20 cellular contexts compared by ENCODE assay signal in genomic region chr4:32700838-32701237, GRCh38.
A peak's percentile ranks its signal among the peaks of the same experiment; 100 is the strongest.
DNase-seq lines count a peak whose midpoint lies in the region; ATAC-seq, FAIRE-seq and TF ChIP-seq lines count a peak whose summit lies in the region.
"Had no signal": no experiment of that assay in that cellular context is flagged by ENCODE, and none has a peak within 500 bp of the region (broad histone marks: within the 10 kb centered on the region; RNA-seq: fewer than 3 reads in every experiment).

No MANE protein-coding gene starts in this region.

- no peaks in the 10 kb centered on the region for H3K9me3 ChIP-seq in HepG2 (ENCODE audit: low read length)
- H3K9me3 ChIP-seq in right lobe of liver, result no peaks in the 10 kb centered on the region
- H3K9me3 ChIP-seq in OCI-LY7 (ENCODE audit: low read length), result no peaks in the 10 kb centered on the region
- H3K9me3 ChIP-seq: BLaER1 had no signal

- TF ChIP-seq RAD21 in HepG2 (CRISPR knock-in tag; IDR thresholded peaks at IDR 0.05), result no peak

- in situ Hi-C loops in HepG2 (cut with HindIII; ENCODE audit: extremely low pct_ligation_motif_present, low pct_unique_long_range_greater_than_20kb), result no loop called here

- H3K27me3 ChIP-seq in HepG2 (ENCODE audit: control insufficient read depth in 1 of 2, insufficient read depth in 2 of 2, low read length in 2 of 2), result no peaks in the 10 kb centered on the region
- H3K27me3 ChIP-seq in right lobe of liver, result no peaks in the 10 kb centered on the region
- H3K27me3 ChIP-seq: BLaER1 had no signal

- H4K20me1 ChIP-seq in HepG2 (ENCODE audit: insufficient read depth, low read length) (no peaks in the 10 kb centered on the region), OCI-LY7 (ENCODE audit: insufficient read depth, low read length) (no peaks in the 10 kb centered on the region)
- H4K20me1 ChIP-seq: BLaER1 had no signal

- H3K4me2 ChIP-seq in HepG2 (ENCODE audit: low read depth, low read length) (peak overlapping the region; percentile 47; the same call in 1 of the 2 replicates), OCI-LY7 (ENCODE audit: low read length) (no peak overlapping the region)
- H3K4me2 ChIP-seq: BLaER1 had no signal

- no peak for TF ChIP-seq POLR2A in HepG2 (IDR thresholded peaks at IDR 0.05; ENCODE audit: insufficient read depth in 1 of 2, low read depth in 2 of 2, low read length in 2 of 2)
- no peak for TF ChIP-seq POLR2A in right lobe of liver (IDR thresholded peaks at IDR 0.05)

- H2AFZ ChIP-seq in HepG2 (ENCODE audit: low read length) (no peak overlapping the region), OCI-LY7 (ENCODE audit: low read length) (peak overlapping the region; percentile 38; the same call in 1 of the 2 replicates)
- H2AFZ ChIP-seq: GM23248 had no signal

- FAIRE-seq in HepG2 (lab: Jason Lieb, UNC), result peak; percentile 73
- FAIRE-seq: GM12878, GM19239 had no signal

- no TSS peak for BruUV-seq in HepG2 (replicated peaks; lab: Mats Ljungman, UMichigan)
- BruUV-seq in OCI-LY7 (replicated peaks; lab: Mats Ljungman, UMichigan), result no TSS peak

- ATAC-seq in HepG2, result peak; percentile 95
- ATAC-seq in right lobe of liver, result no peak
- ATAC-seq: CD8-positive, alpha-beta T cell; GM12878 had no signal

- TF ChIP-seq EP300 in HepG2 (IDR thresholded peaks at IDR 0.05; ENCODE audit: low read depth in 2 of 2, low read length in 2 of 2) (0 out of 4 replicates have a peak, but pooled peaks of 1 of the 2 experiments have one; percentile 20), HepG2 (CRISPR knock-in tag; IDR thresholded peaks at IDR 0.05; ENCODE audit: borderline replicate concordance) (no peak)

- CTCF ChIA-PET in HepG2 (lab: Yijun Ruan, JAX; ENCODE audit: low intra/inter-chr PET ratio, low total read pairs), result no interaction called here
- CTCF ChIA-PET in OCI-LY7 (lab: Charles Lee; ENCODE audit: unreplicated experiment), result no interaction called here

- no peak overlapping the region for H3K4me3 ChIP-seq in HepG2 (replicated peaks in 1 of 3; ENCODE audit: insufficient read depth in 1 of 3, low read depth in 2 of 3, low read length in 3 of 3)
- no peak overlapping the region for H3K4me3 ChIP-seq in right lobe of liver
- no peak overlapping the region for H3K4me3 ChIP-seq in OCI-LY7 (ENCODE audit: low read depth, low read length, poor library complexity, severe bottlenecking)
- H3K4me3 ChIP-seq: BLaER1, GM12878, GM23248 had no signal

- POLR2A ChIA-PET in HepG2 (lab: Yijun Ruan, JAX) (no interaction called here), OCI-LY7 (lab: Charles Lee) (no interaction called here)

- intact Hi-C loops in HepG2 (cut with micrococcal nuclease; ENCODE audit: unreplicated experiment) (loop anchor here (1.0 to 5.0 kb wide), 2 partner anchors 40 to 46 kb away; no protein-coding TSS in a partner anchor), right lobe of liver (cut with DNase I) (no loop called here), OCI-LY7 (cut with micrococcal nuclease; ENCODE audit: unreplicated experiment) (no loop called here)

- H3K36me3 ChIP-seq in HepG2 (replicated peaks in 1 of 2; ENCODE audit: control insufficient read depth in 1 of 2, insufficient read depth in 2 of 2, low read length in 2 of 2) (no peaks in the 10 kb centered on the region), right lobe of liver (no peaks in the 10 kb centered on the region), OCI-LY7 (ENCODE audit: insufficient read depth, low read length) (no peaks in the 10 kb centered on the region)
- H3K36me3 ChIP-seq: BLaER1 had no signal

- H3K9me2 ChIP-seq in OCI-LY7 (ENCODE audit: insufficient read depth, low read length), result no peaks in the 10 kb centered on the region

- H3K9ac ChIP-seq in HepG2 (ENCODE audit: insufficient read depth, low read depth, low read length), result no peak overlapping the region
- H3K9ac ChIP-seq: BLaER1, GM23248 had no signal

- DNase-seq in HepG2 (ENCODE audit: low spot score) (peak; percentile 81), right lobe of liver (no peak), OCI-LY7 (ENCODE audit: low spot score) (no peak), foreskin melanocyte (peak; percentile 2), mucosa of gallbladder (ENCODE audit: low spot score) (peak; percentile 17), A172 (ENCODE audit: low spot score) (no peak), NCI-H1417 treated with DMSO at 0.1 percent for 48 hours (lab: John Stamatoyannopoulos, UW) (no peak), COR-L47 (lab: John Stamatoyannopoulos, UW) (no peak)
- DNase-seq: CD4-positive, CD25-positive, alpha-beta regulatory T cell; CD8-positive, alpha-beta T cell; DMS79; EL; GDM1; GM23248; H9; HFFc6 had no signal

- 9% methylated on average over 1 of the region's 1 CpG for WGBS in HepG2 (ENCODE audit: low lambda C conversion rate)
- WGBS in right lobe of liver (ENCODE audit: insufficient coverage, low coverage, low lambda C conversion rate, missing lambda C conversion rate), result 29% methylated on average over 1 of the region's 1 CpG

- peaks cover 13% of the 10 kb centered on the region for H3K4me1 ChIP-seq in HepG2 (ENCODE audit: insufficient read depth, low read length)
- no peaks in the 10 kb centered on the region for H3K4me1 ChIP-seq in right lobe of liver
- no peaks in the 10 kb centered on the region for H3K4me1 ChIP-seq in OCI-LY7 (ENCODE audit: insufficient read depth, low read length, poor library complexity, severe bottlenecking)
- H3K4me1 ChIP-seq: BLaER1 had no signal

- no peaks in the 10 kb centered on the region for H3K79me2 ChIP-seq in HepG2 (ENCODE audit: insufficient read depth, low read length)
- H3K79me2 ChIP-seq in OCI-LY7 (ENCODE audit: insufficient read depth, low read depth, low read length), result no peaks in the 10 kb centered on the region

- no peak overlapping the region for H3K27ac ChIP-seq in HepG2 (ENCODE audit: extremely low read length, insufficient read depth, low read length)
- H3K27ac ChIP-seq in right lobe of liver, result no peak overlapping the region
- no peak overlapping the region for H3K27ac ChIP-seq in OCI-LY7 (ENCODE audit: low read depth, low read length, poor library complexity, severe bottlenecking)
- H3K27ac ChIP-seq: BLaER1, C4-2B, GM23248 had no signal

- TF ChIP-seq CTCF in HepG2 (CRISPR knock-in tag; IDR thresholded peaks at IDR 0.05) (no peak), right lobe of liver (IDR thresholded peaks at IDR 0.05) (no peak), OCI-LY7 (conservative IDR thresholded peaks at IDR 0.05; ENCODE audit: low read length) (no peak)

TF ChIP-seq in HepG2, 621 proteins besides CTCF, POLR2A, EP300 and RAD21 (continues in another document):
- TF ChIP-seq NR2F6 (IDR thresholded peaks at IDR 0.05) (peak; percentile 45), NR2F6 (CRISPR knock-in tag; IDR thresholded peaks at IDR 0.05) (peak; percentile 65), IKZF1 (IDR thresholded peaks at IDR 0.05) (no peak), ZNF317 (CRISPR knock-in tag; IDR thresholded peaks at IDR 0.05) (no peak), RARG (CRISPR knock-in tag; IDR thresholded peaks at IDR 0.05; ENCODE audit: low read depth) (no peak), ZNF770 (CRISPR knock-in tag; IDR thresholded peaks at IDR 0.05) (no peak), PRDM10 (CRISPR knock-in tag; IDR thresholded peaks at IDR 0.05; ENCODE audit: low read depth) (no peak), ATRX (CRISPR knock-in tag; IDR thresholded peaks at IDR 0.05; ENCODE audit: borderline replicate concordance) (no peak), NR2C2 (CRISPR knock-in tag; IDR thresholded peaks at IDR 0.05; ENCODE audit: borderline replicate concordance) (peak; percentile 59), TEAD3 (CRISPR knock-in tag; optimal IDR thresholded peaks at IDR 0.05; ENCODE audit: borderline replicate concordance) (no peak)

Comparison
In these comparisons a context has a peak if more than half of its experiments do, and no peak if none do; other contexts are left out.
1. DNase-seq: peak in HepG2 (single experiment), foreskin melanocyte (single experiment) and mucosa of gallbladder (single experiment); none in right lobe of liver (0 of 3), OCI-LY7 (single experiment), A172 (single experiment), NCI-H1417 treated with DMSO at 0.1 percent for 48 hours (single experiment) and COR-L47 (single experiment).